8 cellular contexts compared by ENCODE assay signal in the genomic region with DNA sequence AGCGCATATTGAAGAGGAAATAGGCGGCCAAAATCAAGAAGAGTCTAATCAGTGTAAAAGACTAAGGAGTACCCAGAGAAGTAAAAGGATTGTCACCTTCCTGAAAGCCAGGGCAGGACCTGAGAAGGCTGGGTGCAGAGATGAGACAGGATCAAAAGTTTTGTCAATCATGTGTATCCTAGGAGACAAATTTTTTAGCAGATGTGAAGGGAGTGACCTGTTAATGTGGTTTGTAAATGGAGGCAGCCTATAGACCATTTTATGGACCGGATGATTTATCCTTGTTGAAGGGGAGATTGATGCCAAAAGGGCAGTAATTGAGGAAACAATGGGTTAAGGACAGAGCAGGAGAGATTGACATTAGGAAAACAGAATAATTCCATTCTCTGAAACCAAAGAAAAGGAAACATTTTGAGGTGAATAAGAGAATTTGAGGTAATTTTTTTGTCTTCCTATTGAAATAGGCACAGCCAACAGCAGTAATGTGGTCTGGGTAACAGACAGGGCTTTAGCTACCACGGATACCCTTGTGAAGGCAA. TPM values are rescaled to one million over a fixed set of nuclear protein-coding genes. Genes with fewer than 3 reads are reported as not detected.
DNase-seq lines count a peak whose midpoint lies in the region; ATAC-seq and TF ChIP-seq lines count a peak whose summit lies in the region.

No MANE protein-coding gene starts in this region.

- TF ChIP-seq CTCF in AG09309 (IDR thresholded peaks at IDR 0.05; ENCODE audit: control insufficient read depth, insufficient read depth, low read depth, low read length, missing control alignments) = no peak
- TF ChIP-seq CTCF in OCI-LY7 (conservative IDR thresholded peaks at IDR 0.05; ENCODE audit: low read length) = no peak
- TF ChIP-seq CTCF in upper lobe of left lung (IDR thresholded peaks at IDR 0.05) = no peak
- no peak for TF ChIP-seq CTCF in omental fat pad (IDR thresholded peaks at IDR 0.05)
- TF ChIP-seq CTCF in ascending aorta (IDR thresholded peaks at IDR 0.05) = no peak

- H3K27me3 ChIP-seq in upper lobe of left lung (no peaks in the 10 kb centered on the region), ascending aorta (no peaks in the 10 kb centered on the region)

- no peak for DNase-seq in AG09309 (ENCODE audit: low read depth)
- peak; percentile 29 for DNase-seq in OCI-LY7 (ENCODE audit: low spot score)
- peak; percentile 8 for DNase-seq in fibroblast of peridontal ligament (ENCODE audit: extremely low read depth)
- no peak for DNase-seq in upper lobe of left lung
- no peak for DNase-seq in cerebellum (ENCODE audit: low spot score)
- no peak for DNase-seq in omental fat pad (ENCODE audit: low spot score)
- no peak for DNase-seq in ascending aorta (ENCODE audit: low spot score in 2 of 2)

- no peaks in the 10 kb centered on the region for H3K9me3 ChIP-seq in OCI-LY7 (ENCODE audit: low read length)
- no peaks in the 10 kb centered on the region for H3K9me3 ChIP-seq in upper lobe of left lung
- H3K9me3 ChIP-seq in ascending aorta = no peaks in the 10 kb centered on the region

- no peak for TF ChIP-seq EP300 in upper lobe of left lung (IDR thresholded peaks at IDR 0.05)

- ATAC-seq in GM19455 (IDR thresholded peaks at IDR 0.05; ENCODE audit: unreplicated experiment) (peak; percentile 9), upper lobe of left lung (ENCODE audit: low FRiP score in 2 of 2) (no peak), omental fat pad (ENCODE audit: low FRiP score) (no peak)

- H3K4me2 ChIP-seq in OCI-LY7 (ENCODE audit: low read length) = peak overlapping the region; percentile 95

- H2AFZ ChIP-seq in OCI-LY7 (ENCODE audit: low read length) = peak overlapping the region; percentile 66; the same call in 1 of the 2 replicates

- POLR2A ChIA-PET in OCI-LY7 (lab: Charles Lee) = interaction anchor here (1.4 to 3.1 kb wide), 7 partner anchors 10 to 85 kb away, joined by 3 to 9 read pairs (median 7); partner anchors contain the start of gene SMCHD1

- H3K4me3 ChIP-seq in AG09309 (ENCODE audit: control insufficient read depth, low read depth, low read length) = peak overlapping the region; percentile 78
- peak overlapping the region; percentile 84 for H3K4me3 ChIP-seq in OCI-LY7 (ENCODE audit: low read depth, low read length, poor library complexity, severe bottlenecking)
- H3K4me3 ChIP-seq in upper lobe of left lung = peak overlapping the region in 3 of 4 donors; percentile 64 to 71 (median 68)
- peak overlapping the region in 1 of 2 donors; percentile 66 for H3K4me3 ChIP-seq in ascending aorta

- H3K36me3 ChIP-seq in OCI-LY7 (ENCODE audit: insufficient read depth, low read length) (peaks cover 59% of the 10 kb centered on the region), upper lobe of left lung (no peaks in the 10 kb centered on the region), ascending aorta (no peaks in the 10 kb centered on the region)

- H3K9me2 ChIP-seq in OCI-LY7 (ENCODE audit: insufficient read depth, low read length) = no peaks in the 10 kb centered on the region

- peaks cover 19% of the 10 kb centered on the region for H3K4me1 ChIP-seq in OCI-LY7 (ENCODE audit: insufficient read depth, low read length, poor library complexity, severe bottlenecking)
- H3K4me1 ChIP-seq in upper lobe of left lung = peaks cover 15 to 34% (median 21%) of the 10 kb centered on the region in 4 donors
- peaks cover 0 to 5% of the 10 kb centered on the region in 2 donors for H3K4me1 ChIP-seq in ascending aorta

- no peak for TF ChIP-seq POLR2A in upper lobe of left lung (IDR thresholded peaks at IDR 0.05)

- CTCF ChIA-PET in OCI-LY7 (lab: Charles Lee; ENCODE audit: unreplicated experiment) = no interaction called here

- peaks cover 4% of the 10 kb centered on the region; the same call in 1 of the 2 replicates for H4K20me1 ChIP-seq in OCI-LY7 (ENCODE audit: insufficient read depth, low read length)

- intact Hi-C loops in OCI-LY7 (cut with micrococcal nuclease; ENCODE audit: unreplicated experiment) (loop anchor here (5.0 kb wide), 1 partner anchor 675 kb away; the partner anchor contains the start of gene MYL12A), ascending aorta (cut with DNase I) (no loop called here)

- H3K79me2 ChIP-seq in OCI-LY7 (ENCODE audit: insufficient read depth, low read depth, low read length) = peaks cover 79% of the 10 kb centered on the region

- TSS peak; percentile 67 for BruUV-seq in OCI-LY7 (replicated peaks; lab: Mats Ljungman, UMichigan)

- H3K27ac ChIP-seq in OCI-LY7 (ENCODE audit: low read depth, low read length, poor library complexity, severe bottlenecking) (peak overlapping the region; percentile 78), upper lobe of left lung (peak overlapping the region in 1 of 4 donors; percentile 98), ascending aorta (no peak overlapping the region)

- 4% methylated on average over 4 of the region's 4 CpGs for WGBS in upper lobe of left lung, 2 donors

RNA-seq across cellular contexts. Expression of gene NDC80, which starts 0.9 kb away (rescaled TPM):
- total RNA-seq in OCI-LY7 (2014; rRNA removed; shearing (Covaris generic)) = 73.0 and 91.1 TPM in 2 replicates
- total RNA-seq in OCI-LY7 (2022) = 105 and 115 TPM in 2 replicates
- 1 to 10 TPM in 5 of 6 donors, under 1 TPM in 1; 0.89 to 1.8 (median 1.4) TPM for total RNA-seq in upper lobe of left lung
- total RNA-seq in cerebellum = 20.3 TPM
- 1 to 10 TPM in 1 of 4 donors, under 1 TPM in 2, not detected in 1; 0.19 to 2.3 (median 0.37) TPM for total RNA-seq in omental fat pad
- total RNA-seq in ascending aorta = not detected

RNA-seq across cellular contexts. Expression of gene METTL4, which starts 0.9 kb away (rescaled TPM):
- total RNA-seq in OCI-LY7 (2014; rRNA removed; shearing (Covaris generic)) = 11.8 and 12.4 TPM in 2 replicates
- total RNA-seq in OCI-LY7 (2022) (23.3 and 23.7 TPM in 2 replicates), upper lobe of left lung (10 to 100 TPM in 1 of 6 donors, 1 to 10 TPM in 5; 2.7 to 11.2 (median 4.8) TPM), cerebellum (18.4 TPM), omental fat pad (10 to 100 TPM in 1 of 4 donors, 1 to 10 TPM in 3; 4.7 to 15.8 (median 5.1) TPM), ascending aorta (not detected)

Comparison
In these comparisons a context has a peak if more than half of its experiments do, and no peak if none do; other contexts are left out.
1. DNase-seq: peak in OCI-LY7 (single experiment) and fibroblast of peridontal ligament (single experiment); none in AG09309 (single experiment), upper lobe of left lung (0 of 2), cerebellum (single experiment), omental fat pad (single experiment) and ascending aorta (0 of 2).